Comparison of ENCODE assay signal across 8 cellular contexts in genomic region chr20:5205348-5206210, GRCh38.
DNase-seq lines count a peak whose midpoint lies in the region; ATAC-seq and TF ChIP-seq lines count a peak whose summit lies in the region.

No MANE protein-coding gene starts in this region.

- POLR2A ChIA-PET in PC-9 (lab: Charles Lee; ENCODE audit: unreplicated experiment) = interaction anchor here (0.8 kb wide), 1 partner anchor 13 kb away, joined by 7 read pairs; no protein-coding TSS in a partner anchor

- no peak overlapping the region for H3K4me3 Mint-ChIP-seq in activated T-cell treated with anti-CD3 and anti-CD28 coated beads, Interleukin-2, amount 50 U/mL, for 24 hours
- peak overlapping the region; percentile 13 for H3K4me3 Mint-ChIP-seq in neural crest cell
- H3K4me3 Mint-ChIP-seq in stimulated activated naive CD8-positive, alpha-beta T cell treated with anti-CD3 and anti-CD28 coated beads, Interleukin-15, amount 100 ng/mL, for 72 hours = no peak overlapping the region

- no peaks in the 10 kb centered on the region for H3K4me1 Mint-ChIP-seq in activated T-cell treated with anti-CD3 and anti-CD28 coated beads, Interleukin-2, amount 50 U/mL, for 24 hours (ENCODE audit: low read depth)
- peaks cover 5% of the 10 kb centered on the region for H3K4me1 Mint-ChIP-seq in neural crest cell
- H3K4me1 Mint-ChIP-seq in stimulated activated naive CD8-positive, alpha-beta T cell treated with anti-CD3 and anti-CD28 coated beads, Interleukin-15, amount 100 ng/mL, for 72 hours = no peaks in the 10 kb centered on the region

- H3K9ac ChIP-seq in fibroblast of lung (ENCODE audit: insufficient read depth, low read length) = no peak overlapping the region

- no peak overlapping the region for H3K27ac ChIP-seq in PC-9
- no peak overlapping the region for H3K27ac ChIP-seq in fibroblast of lung (ENCODE audit: insufficient read depth, low read length)

- no peaks in the 10 kb centered on the region for H3K27me3 Mint-ChIP-seq in activated T-cell treated with anti-CD3 and anti-CD28 coated beads, Interleukin-2, amount 50 U/mL, for 24 hours
- no peaks in the 10 kb centered on the region for H3K27me3 Mint-ChIP-seq in neural crest cell (ENCODE audit: low read depth)
- no peaks in the 10 kb centered on the region for H3K27me3 Mint-ChIP-seq in stimulated activated naive CD8-positive, alpha-beta T cell treated with anti-CD3 and anti-CD28 coated beads, Interleukin-15, amount 100 ng/mL, for 72 hours

- no peak overlapping the region for H3K4me3 ChIP-seq in Jurkat, Clone E6-1 (ENCODE audit: low read length)
- H3K4me3 ChIP-seq in PC-9 = no peak overlapping the region
- no peak overlapping the region for H3K4me3 ChIP-seq in fibroblast of lung (replicated peaks in 1 of 4; ENCODE audit: control extremely low read depth in 1 of 4, insufficient read depth in 1 of 4, low read depth in 3 of 4, low read length in 4 of 4)

- H3K36me3 Mint-ChIP-seq in activated T-cell treated with anti-CD3 and anti-CD28 coated beads, Interleukin-2, amount 50 U/mL, for 24 hours (ENCODE audit: low read depth) = peaks cover 6% of the 10 kb centered on the region
- H3K36me3 Mint-ChIP-seq in neural crest cell (ENCODE audit: low read depth) = peaks cover 6% of the 10 kb centered on the region

- no TSS peak for BruUV-seq in PC-9 (replicated peaks; lab: Mats Ljungman, UMichigan)

- H3K4me1 ChIP-seq in PC-9 (replicated peaks; ENCODE audit: insufficient read depth) (no peaks in the 10 kb centered on the region), fibroblast of lung (ENCODE audit: control insufficient read depth, extremely low read depth, insufficient read depth, low read length) (no peaks in the 10 kb centered on the region)

- TF ChIP-seq CTCF in PC-9 (conservative IDR thresholded peaks at IDR 0.05) (peak; percentile 89), fibroblast of lung (conservative IDR thresholded peaks at IDR 0.05 in 1 of 2, IDR thresholded peaks at IDR 0.05 in 1 of 2; ENCODE audit: low read depth in 1 of 2, low read length in 2 of 2) (peak; percentile 95), neural crest cell (conservative IDR thresholded peaks at IDR 0.05) (peak; percentile 97)

- H3K9me3 ChIP-seq in PC-9 (ENCODE audit: insufficient read depth, low read depth) = no peaks in the 10 kb centered on the region
- no peaks in the 10 kb centered on the region for H3K9me3 ChIP-seq in fibroblast of lung (ENCODE audit: control insufficient read depth, insufficient read depth, low read depth, low read length)

- no peaks in the 10 kb centered on the region for H3K36me3 ChIP-seq in PC-9 (ENCODE audit: low read depth)
- no peaks in the 10 kb centered on the region for H3K36me3 ChIP-seq in fibroblast of lung (ENCODE audit: control insufficient read depth, insufficient read depth, low read length)

- no peak overlapping the region for H3K27ac Mint-ChIP-seq in activated T-cell treated with anti-CD3 and anti-CD28 coated beads, Interleukin-2, amount 50 U/mL, for 24 hours
- H3K27ac Mint-ChIP-seq in neural crest cell (ENCODE audit: unreplicated experiment) = no peak overlapping the region
- peak overlapping the region in 1 of 2 donors; percentile 25 for H3K27ac Mint-ChIP-seq in stimulated activated naive CD8-positive, alpha-beta T cell treated with anti-CD3 and anti-CD28 coated beads, Interleukin-15, amount 100 ng/mL, for 72 hours

- H3F3A ChIP-seq in PC-9 (ENCODE audit: insufficient read depth, low read depth) = peaks cover 4% of the 10 kb centered on the region; the same call in 1 of the 2 replicates

- H3K9me2 ChIP-seq in PC-9 (ENCODE audit: insufficient read depth) = no peaks in the 10 kb centered on the region

- no peak overlapping the region for H2AFZ ChIP-seq in PC-9
- H2AFZ ChIP-seq in fibroblast of lung (ENCODE audit: low read length) = no peak overlapping the region

- peak; percentile 90 for ATAC-seq in GM21576 (IDR thresholded peaks at IDR 0.05; ENCODE audit: unreplicated experiment)
- ATAC-seq in stimulated activated naive CD8-positive, alpha-beta T cell treated with anti-CD3 and anti-CD28 coated beads, Interleukin-15, amount 100 ng/mL, for 72 hours = peak; percentile 97

- H3K79me2 ChIP-seq in PC-9 (ENCODE audit: low read depth) = no peaks in the 10 kb centered on the region
- H3K79me2 ChIP-seq in fibroblast of lung (ENCODE audit: control insufficient read depth, insufficient read depth, low read length) = no peaks in the 10 kb centered on the region

- intact Hi-C loops in PC-9 (cut with micrococcal nuclease; ENCODE audit: unreplicated experiment) = loop anchor here (1.0 kb wide), 1 partner anchor 243 kb away; no protein-coding TSS in a partner anchor

- no peaks in the 10 kb centered on the region; the same call in 1 of the 2 replicates for H4K20me1 ChIP-seq in PC-9 (ENCODE audit: insufficient read depth)
- H4K20me1 ChIP-seq in fibroblast of lung (ENCODE audit: control insufficient read depth, extremely low read depth, insufficient read depth, low read length) = no peaks in the 10 kb centered on the region

- H3K27me3 ChIP-seq in PC-9 (ENCODE audit: insufficient read depth, low read depth) (no peaks in the 10 kb centered on the region), fibroblast of lung (ENCODE audit: control insufficient read depth, insufficient read depth, low read length) (no peaks in the 10 kb centered on the region)

- DNase-seq in DMS53 treated with DMSO at 0.1 percent for 48 hours (lab: John Stamatoyannopoulos, UW; ENCODE audit: unreplicated experiment) (peak; percentile 71), PC-9 (peak; percentile 46 to 68), fibroblast of lung (ENCODE audit: low read depth in 2 of 2) (peak; percentile 64 to 75), neural crest cell (ENCODE audit: low read depth, low spot score) (peak; percentile 73)
- peak; percentile 59 for DNase-seq in Jurkat, Clone E6-1 (ENCODE audit: low read depth, low spot score)
- DNase-seq in activated T-cell treated with anti-CD3 and anti-CD28 coated beads, Interleukin-2, amount 50 U/mL, for 24 hours = peak; percentile 70
- peak; percentile 58 to 63 for DNase-seq in stimulated activated naive CD8-positive, alpha-beta T cell treated with anti-CD3 and anti-CD28 coated beads, Interleukin-15, amount 100 ng/mL, for 72 hours

- H3K4me2 ChIP-seq in PC-9 = no peak overlapping the region
- no peak overlapping the region for H3K4me2 ChIP-seq in fibroblast of lung (ENCODE audit: extremely low read depth, insufficient read depth, low read length)

- CTCF ChIA-PET in PC-9 (lab: Charles Lee) = interaction anchor here (0.6 to 1.4 kb wide), 6 partner anchors 18 to 1489 kb away, joined by 3 to 12 read pairs (median 4); partner anchors contain the start of gene CDS2

- no peaks in the 10 kb centered on the region for H3K9me3 Mint-ChIP-seq in activated T-cell treated with anti-CD3 and anti-CD28 coated beads, Interleukin-2, amount 50 U/mL, for 24 hours
- H3K9me3 Mint-ChIP-seq in neural crest cell = peaks cover 4% of the 10 kb centered on the region
- no peaks in the 10 kb centered on the region for H3K9me3 Mint-ChIP-seq in stimulated activated naive CD8-positive, alpha-beta T cell treated with anti-CD3 and anti-CD28 coated beads, Interleukin-15, amount 100 ng/mL, for 72 hours
